ENCODE assay signal across 8 cellular contexts in genomic region chr11:71252434-71252781, GRCh38. TPM values are rescaled to one million over a fixed set of nuclear protein-coding genes. Genes with fewer than 3 reads are reported as not detected.
DNase-seq lines count a peak whose midpoint lies in the region; ATAC-seq and TF ChIP-seq lines count a peak whose summit lies in the region.

Gene SHANK2, minus strand, starts transcription at chr11:71252577. Its CDS starts 105,251 bp downstream, at chr11:71147326.

- in situ Hi-C loops in astrocyte of the spinal cord (cut with HindIII; ENCODE audit: low sequenced_read_pairs): no loop called here

- H3K36me3 Mint-ChIP-seq in HFFc6 (ENCODE audit: low read depth): no peaks in the 10 kb centered on the region

- peak within 1 kb of the TSS; percentile 58 for H3K4me3 Mint-ChIP-seq in HFFc6

- ATAC-seq in GM21786 (IDR thresholded peaks at IDR 0.05; ENCODE audit: unreplicated experiment): no peak
- ATAC-seq in HG03095 (IDR thresholded peaks at IDR 0.05; ENCODE audit: unreplicated experiment): no peak

- no peak for TF ChIP-seq CTCF in HFFc6 (IDR thresholded peaks at IDR 0.05)
- no peak for TF ChIP-seq CTCF in astrocyte of the spinal cord (IDR thresholded peaks at IDR 0.05; ENCODE audit: low read depth, low read length)
- no peak for TF ChIP-seq CTCF in spleen (IDR thresholded peaks at IDR 0.05 in 8 of 11, conservative IDR thresholded peaks at IDR 0.05 in 3 of 11)

- H3K27me3 ChIP-seq in spleen (replicated peaks in 1 of 7): peaks cover 0 to 92% (median 60%) of the 10 kb centered on the region in 7 donors

- peaks cover 10% of the 10 kb centered on the region for H3K4me1 Mint-ChIP-seq in HFFc6 (ENCODE audit: low read depth)

- intact Hi-C loops in spleen (cut with DNase I; ENCODE audit: low total_unique reads): no loop called here

- peaks cover 3 to 38% (median 29%) of the 10 kb centered on the region in 6 donors for H3K4me1 ChIP-seq in spleen

- peaks cover 0 to 5% (median 1%) of the 10 kb centered on the region in 8 donors for H3K9me3 ChIP-seq in spleen

- no peak within 1 kb of the TSS for H3K27ac Mint-ChIP-seq in HFFc6

- H3K36me3 ChIP-seq in spleen: no peaks in the 10 kb centered on the region

- TF ChIP-seq POLR2A in spleen (IDR thresholded peaks at IDR 0.05): no peak

- no peak within 1 kb of the TSS for H3K27ac ChIP-seq in spleen

- H3K4me3 ChIP-seq in astrocyte of the spinal cord (ENCODE audit: low read depth, low read length) (peak within 1 kb of the TSS; percentile 53), spleen (peak within 1 kb of the TSS; percentile 7 to 68 (median 34))

- no peaks in the 10 kb centered on the region; the same call in 1 of the 2 replicates for H3K9me3 Mint-ChIP-seq in HFFc6

- H3K27me3 Mint-ChIP-seq in HFFc6 (ENCODE audit: insufficient read depth): peaks cover 33% of the 10 kb centered on the region

- DNase-seq in HFFc6: no peak
- DNase-seq in astrocyte of the spinal cord (ENCODE audit: low read depth, low spot score): no peak
- peak; percentile 55 for DNase-seq in kidney tubule cell (ENCODE audit: low spot score)
- DNase-seq in spleen: no peak
- DNase-seq in H4 (ENCODE audit: low spot score): no peak
- DNase-seq in retina: no peak

- 0 to 3% (median 1%) methylated on average over 3 to 55 of the region's 55 CpGs for whole genome bisulfite sequencing in spleen, 5 donors

RNA-seq across cellular contexts. Expression of gene SHANK2, which starts in this region (rescaled TPM):
- total RNA-seq in HFFc6 (2021; fragmentation: NEBNext Ultra II Directional; extraction: Animal tissue kit (Norgen Biotek cat#: 25700)): 1 to 10 TPM in 3 of 6 experiments, under 1 TPM in 3; 0.77 to 2.0 (median 1.0) TPM
- total RNA-seq in spleen: 10 to 100 TPM in 5 of 7 donors, 1 to 10 TPM in 2; 5.7 to 23.8 (median 12.1) TPM
- polyA plus RNA-seq in spleen: 1 to 10 TPM in 1 of 3 donors, under 1 TPM in 2; 0.30 to 1.4 (median 0.61) TPM
- not detected in 2 replicates for total RNA-seq in H4 (2014; rRNA removed; shearing (Covaris generic))
